In genomic region chr11:102733232-102733875, GRCh38 we compare ENCODE assay signal across 9 cellular contexts. TPM values are rescaled to one million over a fixed set of nuclear protein-coding genes. Genes with fewer than 3 reads are reported as not detected.
DNase-seq lines count a peak whose midpoint lies in the region; ATAC-seq, FAIRE-seq and TF ChIP-seq lines count a peak whose summit lies in the region.
"Had no signal": no experiment of that assay in that cellular context is flagged by ENCODE, and none has a peak within 500 bp of the region (broad histone marks: within the 10 kb centered on the region; RNA-seq: fewer than 3 reads in every experiment).

No MANE protein-coding gene starts in this region.

- H2AFZ ChIP-seq in PC-9 (no peak overlapping the region), K562 (ENCODE audit: low read depth, low read length) (peak overlapping the region; percentile 59; the same call in 1 of the 2 replicates)

- WGBS in K562 (ENCODE audit: insufficient coverage, low coverage, missing lambda C conversion rate), result 2% methylated on average over 8 of the region's 8 CpGs
- 37% methylated on average over 8 of the region's 8 CpGs for WGBS in liver

- H3K4me2 ChIP-seq in PC-9, result no peak overlapping the region
- H3K4me2 ChIP-seq in K562 (ENCODE audit: insufficient read depth, low read length), result no peak overlapping the region

- DNase-seq in NCI-H2196 (lab: John Stamatoyannopoulos, UW; ENCODE audit: unreplicated experiment) (peak; percentile 35), NCI-H2196 treated with DMSO at 0.1 percent for 48 hours (lab: John Stamatoyannopoulos, UW; ENCODE audit: unreplicated experiment) (no peak), HS-5 (ENCODE audit: low read depth) (peak; percentile 11), PC-9 (peak; percentile 50 to 74), K562 (ENCODE audit: extremely low read depth in 1 of 4, low spot score in 3 of 4) (peak; percentile 67 to 78 (median 71)), upper lobe of right lung (peak; percentile 79)

- TF ChIP-seq CTCF in PC-9 (conservative IDR thresholded peaks at IDR 0.05) (peak; percentile 98), K562 (IDR thresholded peaks at IDR 0.05 in 2 of 3, conservative IDR thresholded peaks at IDR 0.05 in 1 of 3; ENCODE audit: insufficient read depth in 2 of 3, low read depth in 1 of 3, low read length in 3 of 3) (peak; percentile 76 to 88 (median 86)), liver (IDR thresholded peaks at IDR 0.05; ENCODE audit: low read depth, low read length, missing input control) (peak; percentile 62), upper lobe of right lung (IDR thresholded peaks at IDR 0.05) (peak; percentile 74)

- H3K79me2 ChIP-seq in PC-9 (ENCODE audit: low read depth) (no peaks in the 10 kb centered on the region), K562 (ENCODE audit: control insufficient read depth, insufficient read depth, low read length) (no peaks in the 10 kb centered on the region)

- no peaks in the 10 kb centered on the region for H3K9me2 ChIP-seq in PC-9 (ENCODE audit: insufficient read depth)

- no peak for TF ChIP-seq POLR2A in K562 (conservative IDR thresholded peaks at IDR 0.05)

- no peaks in the 10 kb centered on the region for H3K9me3 ChIP-seq in PC-9 (ENCODE audit: insufficient read depth, low read depth)
- no peaks in the 10 kb centered on the region for H3K9me3 ChIP-seq in K562 (replicated peaks; ENCODE audit: control insufficient read depth, insufficient read depth, low read depth, low read length)
- no peaks in the 10 kb centered on the region for H3K9me3 ChIP-seq in liver (ENCODE audit: control insufficient read depth in 4 of 4, low read length in 3 of 4)
- H3K9me3 ChIP-seq in upper lobe of right lung, result no peaks in the 10 kb centered on the region

- H4K20me1 ChIP-seq in PC-9 (ENCODE audit: insufficient read depth) (no peaks in the 10 kb centered on the region), K562 (replicated peaks; ENCODE audit: control insufficient read depth, insufficient read depth, low read length) (no peaks in the 10 kb centered on the region)

- in situ Hi-C loops in K562 (cut with MboI), result no loop called here

- peak; percentile 91 for FAIRE-seq in K562 (lab: Jason Lieb, UNC)

- TF ChIP-seq EP300 in K562 (IDR thresholded peaks at IDR 0.05; ENCODE audit: low read length), result no peak

- H3K4me3 ChIP-seq in PC-9, result no peak overlapping the region
- no peak overlapping the region for H3K4me3 ChIP-seq in K562
- H3K4me3 ChIP-seq in liver (ENCODE audit: low read depth in 1 of 3, low read length in 3 of 3), result no peak overlapping the region
- no peak overlapping the region for H3K4me3 ChIP-seq in upper lobe of right lung

- no peaks in the 10 kb centered on the region for H3K9me1 ChIP-seq in K562 (ENCODE audit: control insufficient read depth, insufficient read depth, low read length)

- H3K9ac ChIP-seq in K562 (ENCODE audit: insufficient read depth in 1 of 2, low read depth in 2 of 2, low read length in 2 of 2), result no peak overlapping the region
- H3K9ac ChIP-seq in liver (ENCODE audit: low read depth in 1 of 2, low read length in 2 of 2), result no peak overlapping the region

- H3K4me1 ChIP-seq in PC-9 (replicated peaks; ENCODE audit: insufficient read depth), result no peaks in the 10 kb centered on the region
- H3K4me1 ChIP-seq in K562 (replicated peaks in 1 of 2; ENCODE audit: control insufficient read depth in 2 of 2, insufficient read depth in 2 of 2, low read length in 2 of 2), result no peaks in the 10 kb centered on the region
- H3K4me1 ChIP-seq in liver (ENCODE audit: control insufficient read depth in 4 of 4, insufficient read depth in 4 of 4, low read length in 3 of 4), result no peaks in the 10 kb centered on the region
- H3K4me1 ChIP-seq in upper lobe of right lung, result peaks cover 8% of the 10 kb centered on the region

- TF ChIP-seq RAD21 in K562 (CRISPR knock-in tag; conservative IDR thresholded peaks at IDR 0.05 in 1 of 2, IDR thresholded peaks at IDR 0.05 in 1 of 2), result peak; percentile 79 to 80
- peak; percentile 77 to 84 for TF ChIP-seq RAD21 in liver (IDR thresholded peaks at IDR 0.05)

- H3K27ac ChIP-seq in PC-9, result no peak overlapping the region
- H3K27ac ChIP-seq in K562 (ENCODE audit: extremely low read depth, low read depth, low read length), result no peak overlapping the region
- no peak overlapping the region for H3K27ac ChIP-seq in liver (ENCODE audit: low read depth in 1 of 2, low read length in 2 of 2)
- no peak overlapping the region for H3K27ac ChIP-seq in upper lobe of right lung

- H3K27me3 ChIP-seq in PC-9 (ENCODE audit: insufficient read depth, low read depth) (no peaks in the 10 kb centered on the region; the same call in 1 of the 2 replicates), K562 (ENCODE audit: control insufficient read depth in 2 of 2, insufficient read depth in 2 of 2, low read length in 2 of 2) (no peaks in the 10 kb centered on the region), liver (ENCODE audit: control insufficient read depth in 4 of 4, insufficient read depth in 4 of 4, low read length in 3 of 4) (peaks cover 0 to 6% (median 1%) of the 10 kb centered on the region in 4 donors), upper lobe of right lung (no peaks in the 10 kb centered on the region)

- POLR2A ChIA-PET in PC-9 (lab: Charles Lee; ENCODE audit: unreplicated experiment) (no interaction called here), K562 (lab: Yijun Ruan, JAX) (interaction anchor here (0.6 kb wide), 1 partner anchor 160 kb away, joined by 3 read pairs; no protein-coding TSS in a partner anchor)

- CTCF ChIA-PET in PC-9 (lab: Charles Lee) (interaction anchor here (0.6 kb wide), 1 partner anchor 179 kb away, joined by 3 read pairs; no protein-coding TSS in a partner anchor), K562 (lab: Yijun Ruan, JAX; ENCODE audit: low intra/inter-chr PET ratio) (interaction anchor here (0.6 to 2.7 kb wide), 3 partner anchors 44 to 321 kb away, joined by 4 to 13 read pairs (median 5); no protein-coding TSS in a partner anchor)

- BruUV-seq in PC-9 (replicated peaks; lab: Mats Ljungman, UMichigan) (no TSS peak), K562 (replicated peaks; lab: Mats Ljungman, UMichigan) (no TSS peak)

- no peaks in the 10 kb centered on the region for H3K36me3 ChIP-seq in PC-9 (ENCODE audit: low read depth)
- no peaks in the 10 kb centered on the region for H3K36me3 ChIP-seq in K562 (ENCODE audit: control insufficient read depth, insufficient read depth, low read length)
- no peaks in the 10 kb centered on the region for H3K36me3 ChIP-seq in liver (ENCODE audit: control insufficient read depth in 4 of 4, insufficient read depth in 3 of 4, low read depth in 1 of 4, low read length in 3 of 4)
- H3K36me3 ChIP-seq in upper lobe of right lung, result no peaks in the 10 kb centered on the region

- H3F3A ChIP-seq in PC-9 (ENCODE audit: insufficient read depth, low read depth), result no peaks in the 10 kb centered on the region

- peak; percentile 86 for ATAC-seq in GM21515 (IDR thresholded peaks at IDR 0.05; ENCODE audit: unreplicated experiment)
- peak; percentile 100 for ATAC-seq in K562
- ATAC-seq in upper lobe of right lung, result peak; percentile 92

- intact Hi-C loops in PC-9 (cut with micrococcal nuclease; ENCODE audit: unreplicated experiment) (loop anchor here (1.0 to 5.0 kb wide), 3 partner anchors 79 to 322 kb away; no protein-coding TSS in a partner anchor), K562 (cut with micrococcal nuclease) (loop anchor here (1.0 to 5.0 kb wide), 3 partner anchors 208 to 869 kb away; no protein-coding TSS in a partner anchor), upper lobe of right lung (cut with DNase I) (no loop called here)

RNA-seq across cellular contexts. Expression of gene MMP8, which starts 8.6 kb away (rescaled TPM):
- total RNA-seq in PC-9 (2021), result not detected in 2 replicates
- total RNA-seq in K562 (2011; cell fraction: chromatin; rRNA removed; ENCODE audit: low replicate concordance), result not detected in 2 replicates
- total RNA-seq in K562 (2011; cell fraction: nucleolus; rRNA removed), result not detected in 2 replicates
- total RNA-seq in K562 (2011; cell fraction: nucleoplasm; rRNA removed), result not detected in 2 replicates
- total RNA-seq in K562 (2014; rRNA removed), result not detected in 2 replicates
- total RNA-seq in K562 (2014; rRNA removed; fragmentation: Illumina TruSeq; extraction: Trizol), result not detected in 2 replicates
- not detected in 2 replicates for total RNA-seq in K562 (2015; rRNA removed; fragmentation: Illumina TruSeq; extraction: Trizol)
- not detected in 2 replicates for total RNA-seq in K562 (2021)
- polyA plus RNA-seq in K562 (2011; rRNA removed), result not detected in 2 replicates
- polyA plus RNA-seq in K562 (2011; cell fraction: cytosol; rRNA removed), result not detected in 2 replicates
- not detected in 2 replicates for polyA plus RNA-seq in K562 (2011; cell fraction: nucleus; rRNA removed)
- polyA plus RNA-seq in K562 (2012), result not detected in 2 replicates
- polyA plus RNA-seq in K562 (2014; fragmentation: Illumina TruSeq; extraction: Trizol), result not detected in 2 replicates
- polyA plus RNA-seq in K562 (2014; fragmentation: Nextera tagmentation; extraction: Ambion mirVana), result not detected
- not detected in 2 replicates for polyA plus RNA-seq in K562 (2014; rRNA removed)
- not detected in 2 replicates for polyA minus RNA-seq in K562 (2011; rRNA and poly(A)+ RNA removed)
- not detected in 2 replicates for polyA minus RNA-seq in K562 (2011; cell fraction: cytosol; rRNA and poly(A)+ RNA removed)
- not detected in 2 replicates for polyA minus RNA-seq in K562 (2011; cell fraction: nucleus; rRNA and poly(A)+ RNA removed)
- total RNA-seq in liver, result 1 to 10 TPM in 1 of 2 donors, under 1 TPM in 1; 0.17 to 3.5 TPM
- under 1 TPM; 0.15 to 0.55 TPM for polyA plus RNA-seq in liver
- total RNA-seq in upper lobe of right lung, result not detected
- total RNA-seq: CD4-positive, alpha-beta T cell had no signal

RNA-seq across cellular contexts. Expression of gene MMP27, which starts 27.8 kb away (rescaled TPM):
- total RNA-seq in PC-9 (2021), result not detected in 2 replicates
- total RNA-seq in K562 (2011; cell fraction: chromatin; rRNA removed; ENCODE audit: low replicate concordance), result not detected in 2 replicates
- not detected in 2 replicates for total RNA-seq in K562 (2011; cell fraction: nucleolus; rRNA removed)
- total RNA-seq in K562 (2011; cell fraction: nucleoplasm; rRNA removed), result not detected in 2 replicates
- not detected in 2 replicates for total RNA-seq in K562 (2014; rRNA removed)
- not detected in 2 replicates for total RNA-seq in K562 (2014; rRNA removed; fragmentation: Illumina TruSeq; extraction: Trizol)
- not detected in 2 replicates for total RNA-seq in K562 (2015; rRNA removed; fragmentation: Illumina TruSeq; extraction: Trizol)
- not detected in 2 replicates for total RNA-seq in K562 (2021)
- polyA plus RNA-seq in K562 (2011; rRNA removed), result not detected in 2 replicates
- polyA plus RNA-seq in K562 (2011; cell fraction: cytosol; rRNA removed), result not detected in 2 replicates
- not detected in 2 replicates for polyA plus RNA-seq in K562 (2011; cell fraction: nucleus; rRNA removed)
- not detected in 2 replicates for polyA plus RNA-seq in K562 (2012)
- polyA plus RNA-seq in K562 (2014; fragmentation: Illumina TruSeq; extraction: Trizol), result not detected in 2 replicates
- polyA plus RNA-seq in K562 (2014; fragmentation: Nextera tagmentation; extraction: Ambion mirVana), result not detected
- polyA plus RNA-seq in K562 (2014; rRNA removed), result not detected in 2 replicates
- polyA minus RNA-seq in K562 (2011; rRNA and poly(A)+ RNA removed), result not detected in 2 replicates
- not detected in 2 replicates for polyA minus RNA-seq in K562 (2011; cell fraction: cytosol; rRNA and poly(A)+ RNA removed)
- polyA minus RNA-seq in K562 (2011; cell fraction: nucleus; rRNA and poly(A)+ RNA removed), result not detected in 2 replicates
- total RNA-seq in liver, result not detected
- polyA plus RNA-seq in liver, result not detected
- not detected for total RNA-seq in upper lobe of right lung
- total RNA-seq: CD4-positive, alpha-beta T cell had no signal

RNA-seq across cellular contexts. Expression of gene MMP10, which starts 47.1 kb away (rescaled TPM):
- not detected in 2 replicates for total RNA-seq in PC-9 (2021)
- not detected in 2 replicates for total RNA-seq in K562 (2011; cell fraction: chromatin; rRNA removed; ENCODE audit: low replicate concordance)
- total RNA-seq in K562 (2011; cell fraction: nucleolus; rRNA removed), result not detected in 2 replicates
- not detected in 2 replicates for total RNA-seq in K562 (2011; cell fraction: nucleoplasm; rRNA removed)
- not detected in 2 replicates for total RNA-seq in K562 (2014; rRNA removed)
- not detected in 2 replicates for total RNA-seq in K562 (2014; rRNA removed; fragmentation: Illumina TruSeq; extraction: Trizol)
- not detected in 2 replicates for total RNA-seq in K562 (2015; rRNA removed; fragmentation: Illumina TruSeq; extraction: Trizol)
- total RNA-seq in K562 (2021), result not detected in 2 replicates
- not detected in 2 replicates for polyA plus RNA-seq in K562 (2011; rRNA removed)
- polyA plus RNA-seq in K562 (2011; cell fraction: cytosol; rRNA removed), result 0.10 TPM in 1 of 2 replicates, not detected in the other
- not detected in 2 replicates for polyA plus RNA-seq in K562 (2011; cell fraction: nucleus; rRNA removed)
- 0.14 TPM in 1 of 2 replicates, not detected in the other for polyA plus RNA-seq in K562 (2012)
- not detected in 2 replicates for polyA plus RNA-seq in K562 (2014; fragmentation: Illumina TruSeq; extraction: Trizol)
- polyA plus RNA-seq in K562 (2014; fragmentation: Nextera tagmentation; extraction: Ambion mirVana), result not detected
- polyA plus RNA-seq in K562 (2014; rRNA removed), result 0.15 TPM in 1 of 2 replicates, not detected in the other
- 0.28 TPM in 1 of 2 replicates, not detected in the other for polyA minus RNA-seq in K562 (2011; rRNA and poly(A)+ RNA removed)
- polyA minus RNA-seq in K562 (2011; cell fraction: cytosol; rRNA and poly(A)+ RNA removed), result not detected in 2 replicates
- not detected in 2 replicates for polyA minus RNA-seq in K562 (2011; cell fraction: nucleus; rRNA and poly(A)+ RNA removed)
- not detected for total RNA-seq in liver
- not detected for polyA plus RNA-seq in liver
- 0.23 TPM for total RNA-seq in upper lobe of right lung
- total RNA-seq: CD4-positive, alpha-beta T cell had no signal
